Comparison of ENCODE assay signal across 1 cellular context in genomic region chr14:23895480-23895879, GRCh38.
TF ChIP-seq lines count a peak whose summit lies in the region.

No MANE protein-coding gene starts in this region.

TF ChIP-seq in A549, 52 proteins besides CTCF, POLR2A, EP300 and RAD21 (continued from another document):
- TF ChIP-seq SREBF2 (IDR thresholded peaks at IDR 0.05) (no peak), JUNB (IDR thresholded peaks at IDR 0.05) (no peak), MAZ (IDR thresholded peaks at IDR 0.05; ENCODE audit: borderline replicate concordance, low read depth, low read length) (no peak)
